Comparison of ENCODE assay signal across 1 cellular context in genomic region chr19:43526884-43527859, GRCh38.
TF ChIP-seq lines count a peak whose summit lies in the region.

TSS of gene ETHE1 (minus strand) at chr19:43527201. CDS start at chr19:43527177, 24 bp downstream.

TF ChIP-seq in WTC11, 78 proteins besides CTCF, POLR2A, EP300 and RAD21 (continued from another document and continues in another):
- TF ChIP-seq USF1 (CRISPR knock-in tag; IDR thresholded peaks at IDR 0.05) (no peak), ZNF281 (CRISPR knock-in tag; IDR thresholded peaks at IDR 0.05) (0 out of 2 replicates have a peak, but pooled peaks have one; percentile 40), SMAD4 (CRISPR knock-in tag; IDR thresholded peaks at IDR 0.05) (no peak), ZNF425 (CRISPR knock-in tag; conservative IDR thresholded peaks at IDR 0.05) (no peak), E2F5 (CRISPR knock-in tag; IDR thresholded peaks at IDR 0.05) (no peak), TEAD1 (CRISPR knock-in tag; IDR thresholded peaks at IDR 0.05) (peak; percentile 69; the same call in 1 of the 2 replicates), MAX (CRISPR knock-in tag; IDR thresholded peaks at IDR 0.05) (peak; percentile 73; the same call in 1 of the 2 replicates), HMGA2 (CRISPR knock-in tag; IDR thresholded peaks at IDR 0.05) (no peak), PREB (CRISPR knock-in tag; IDR thresholded peaks at IDR 0.05; ENCODE audit: borderline replicate concordance) (no peak), CREB1 (CRISPR knock-in tag; IDR thresholded peaks at IDR 0.05) (no peak), NR3C1 (CRISPR knock-in tag; conservative IDR thresholded peaks at IDR 0.05; ENCODE audit: low read depth) (no peak), MXD4 (CRISPR knock-in tag; IDR thresholded peaks at IDR 0.05; ENCODE audit: borderline replicate concordance) (no peak), TP53 (CRISPR knock-in tag; IDR thresholded peaks at IDR 0.05) (no peak), CREM (CRISPR knock-in tag; IDR thresholded peaks at IDR 0.05) (peak; percentile 52; the same call in 1 of the 2 replicates), NR2C2 (CRISPR knock-in tag; IDR thresholded peaks at IDR 0.05) (peak; percentile 46; the same call in 1 of the 2 replicates), ZNF671 (CRISPR knock-in tag; IDR thresholded peaks at IDR 0.05) (no peak), GABPB1 (CRISPR knock-in tag; IDR thresholded peaks at IDR 0.05) (peak; percentile 56; the same call in 1 of the 2 replicates), FOXK1 (CRISPR knock-in tag; IDR thresholded peaks at IDR 0.05) (no peak; the same call in 1 of the 2 replicates), KAT7 (CRISPR knock-in tag; IDR thresholded peaks at IDR 0.05; ENCODE audit: borderline replicate concordance) (no peak), JAZF1 (CRISPR knock-in tag; IDR thresholded peaks at IDR 0.05) (no peak), ZNF219 (CRISPR knock-in tag; IDR thresholded peaks at IDR 0.05; ENCODE audit: borderline replicate concordance) (no peak), USF2 (CRISPR knock-in tag; IDR thresholded peaks at IDR 0.05) (no peak), ZBTB21 (CRISPR knock-in tag; IDR thresholded peaks at IDR 0.05; ENCODE audit: borderline replicate concordance) (no peak), ZSCAN18 (CRISPR knock-in tag; IDR thresholded peaks at IDR 0.05) (no peak), TEAD4 (CRISPR knock-in tag; IDR thresholded peaks at IDR 0.05) (no peak), PRDM15 (CRISPR knock-in tag; IDR thresholded peaks at IDR 0.05) (no peak), RORB (CRISPR knock-in tag; IDR thresholded peaks at IDR 0.05) (no peak), GRHL2 (CRISPR knock-in tag; IDR thresholded peaks at IDR 0.05; ENCODE audit: insufficient replicate concordance, severe bottlenecking) (no peak), ZNF416 (CRISPR knock-in tag; IDR thresholded peaks at IDR 0.05) (no peak), MLX (CRISPR knock-in tag; IDR thresholded peaks at IDR 0.05) (no peak), PRRX2 (CRISPR knock-in tag; IDR thresholded peaks at IDR 0.05) (no peak), OVOL2 (CRISPR knock-in tag; IDR thresholded peaks at IDR 0.05; ENCODE audit: borderline replicate concordance) (no peak), TCF7 (CRISPR knock-in tag; IDR thresholded peaks at IDR 0.05; ENCODE audit: low read depth) (no peak), SP1 (CRISPR knock-in tag; conservative IDR thresholded peaks at IDR 0.05) (peak; percentile 97), ZMAT4 (CRISPR knock-in tag; IDR thresholded peaks at IDR 0.05) (no peak), AR (CRISPR knock-in tag; IDR thresholded peaks at IDR 0.05) (no peak), SOX15 (CRISPR knock-in tag; IDR thresholded peaks at IDR 0.05) (no peak), ZNF423 (CRISPR knock-in tag; IDR thresholded peaks at IDR 0.05) (no peak), ATF3 (CRISPR knock-in tag; conservative IDR thresholded peaks at IDR 0.05) (no peak), ZNF232 (CRISPR knock-in tag; IDR thresholded peaks at IDR 0.05) (no peak), ZNF512 (CRISPR knock-in tag; IDR thresholded peaks at IDR 0.05; ENCODE audit: borderline replicate concordance) (no peak)
